In the genomic region with DNA sequence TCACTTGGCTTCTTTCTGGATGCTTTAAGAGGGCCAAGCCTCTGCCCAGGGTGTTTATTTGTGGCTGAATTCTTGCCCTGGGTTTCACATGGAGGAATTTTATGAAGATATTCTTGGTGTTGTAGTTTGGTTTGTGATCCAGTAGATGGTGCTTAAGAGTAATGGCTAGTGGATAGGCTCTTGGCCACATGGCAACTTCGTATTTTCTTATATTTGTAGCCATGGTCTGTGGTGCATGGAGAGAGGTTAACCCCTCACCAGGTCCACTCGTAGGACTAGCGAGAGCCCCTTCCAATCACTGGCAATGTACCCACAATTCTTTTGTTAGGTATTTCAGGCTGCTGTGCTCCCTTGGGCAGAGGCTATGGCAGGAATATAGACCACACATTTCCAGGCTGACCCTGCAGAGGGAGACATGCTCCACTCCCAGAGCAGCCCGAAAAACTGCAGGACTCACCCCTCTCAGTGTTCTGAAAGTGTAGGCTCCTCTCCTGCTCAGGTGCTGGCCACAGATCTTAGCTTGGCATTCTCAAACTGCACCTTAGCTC, we compare ENCODE assay signal across 10 cellular contexts.
A peak's percentile ranks its signal among the peaks of the same experiment; 100 is the strongest.
DNase-seq lines count a peak whose midpoint lies in the region; ATAC-seq and TF ChIP-seq lines count a peak whose summit lies in the region.
"Had no signal": no experiment of that assay in that cellular context is flagged by ENCODE, and none has a peak within 500 bp of the region (broad histone marks: within the 10 kb centered on the region; RNA-seq: fewer than 3 reads in every experiment).

No MANE protein-coding gene starts in this region.

- CTCF ChIA-PET in MCF 10A (lab: Yijun Ruan, JAX), result interaction anchor here (0.5 to 1.7 kb wide), 12 partner anchors 14 to 1286 kb away, joined by 3 to 6 read pairs (median 4); no protein-coding TSS in a partner anchor
- CTCF ChIA-PET in activated CD4-positive, alpha-beta T cell treated with anti-CD3 and anti-CD28 coated beads for 36 hours (lab: Charles Lee), result no interaction called here

- DNase-seq in MCF 10A (ENCODE audit: unreplicated experiment) (peak; percentile 49), breast epithelium (ENCODE audit: low spot score in 2 of 2) (no peak), NCI-H69 (lab: John Stamatoyannopoulos, UW) (peak; percentile 58), fibroblast of gingiva (ENCODE audit: low read depth) (peak; percentile 43), upper lobe of right lung (no peak), NCI-H345 treated with DMSO at 0.1 percent for 48 hours (lab: John Stamatoyannopoulos, UW; ENCODE audit: unreplicated experiment) (no peak)
- DNase-seq in activated CD4-positive, alpha-beta T cell treated with anti-CD3 and anti-CD28 coated beads for 36 hours, result no peak

- BruUV-seq in MCF 10A (replicated peaks; lab: Mats Ljungman, UMichigan), result no TSS peak

- no peak for TF ChIP-seq POLR2A in breast epithelium (IDR thresholded peaks at IDR 0.05)

- H3K4me1 Mint-ChIP-seq in MCF 10A (ENCODE audit: insufficient read depth, unreplicated experiment), result no peaks in the 10 kb centered on the region
- no peaks in the 10 kb centered on the region for H3K4me1 Mint-ChIP-seq in activated CD4-positive, alpha-beta T cell treated with anti-CD3 and anti-CD28 coated beads for 36 hours

- H3K27me3 Mint-ChIP-seq in MCF 10A (ENCODE audit: insufficient read depth, unreplicated experiment), result no peaks in the 10 kb centered on the region
- no peaks in the 10 kb centered on the region for H3K27me3 Mint-ChIP-seq in activated CD4-positive, alpha-beta T cell treated with anti-CD3 and anti-CD28 coated beads for 36 hours

- POLR2A ChIA-PET in MCF 10A (lab: Yijun Ruan, JAX), result interaction anchor here (0.7 to 0.8 kb wide), 3 partner anchors 8 to 1114 kb away, joined by 3 read pairs; no protein-coding TSS in a partner anchor
- POLR2A ChIA-PET in activated CD4-positive, alpha-beta T cell treated with anti-CD3 and anti-CD28 coated beads for 36 hours (lab: Charles Lee), result no interaction called here

- intact Hi-C loops in MCF 10A (cut with micrococcal nuclease), result loop anchor here (1.0 to 5.0 kb wide), 3 partner anchors 228 to 476 kb away; no protein-coding TSS in a partner anchor
- intact Hi-C loops in breast epithelium (cut with DNase I; ENCODE audit: low total_unique reads), result no loop called here
- intact Hi-C loops in upper lobe of right lung (cut with DNase I), result no loop called here
- intact Hi-C loops in activated CD4-positive, alpha-beta T cell treated with anti-CD3 and anti-CD28 coated beads for 36 hours (cut with DNase I, micrococcal nuclease), result loop anchor here in 1 of 2 experiments (10.0 kb wide), 1 partner anchor 1116 kb away; no protein-coding TSS in a partner anchor

- H3K27me3 ChIP-seq in breast epithelium, result no peaks in the 10 kb centered on the region
- H3K27me3 ChIP-seq in upper lobe of right lung, result no peaks in the 10 kb centered on the region

- H3K36me3 ChIP-seq in breast epithelium, result no peaks in the 10 kb centered on the region
- no peaks in the 10 kb centered on the region for H3K36me3 ChIP-seq in upper lobe of right lung

- no peak overlapping the region for H3K27ac Mint-ChIP-seq in MCF 10A (ENCODE audit: low read depth, unreplicated experiment)
- H3K27ac Mint-ChIP-seq in activated CD4-positive, alpha-beta T cell treated with anti-CD3 and anti-CD28 coated beads for 36 hours, result no peak overlapping the region
- H3K27ac Mint-ChIP-seq: activated naive CD8-positive, alpha-beta T cell had no signal

- peak; percentile 25 for ATAC-seq in upper lobe of right lung
- ATAC-seq in activated CD4-positive, alpha-beta T cell treated with anti-CD3 and anti-CD28 coated beads for 36 hours, result no peak
- ATAC-seq in HG02588 (IDR thresholded peaks at IDR 0.05; ENCODE audit: unreplicated experiment), result no peak

- H3K4me3 Mint-ChIP-seq in MCF 10A (ENCODE audit: unreplicated experiment), result no peak overlapping the region
- no peak overlapping the region for H3K4me3 Mint-ChIP-seq in activated CD4-positive, alpha-beta T cell treated with anti-CD3 and anti-CD28 coated beads for 36 hours
- H3K4me3 Mint-ChIP-seq: activated naive CD8-positive, alpha-beta T cell had no signal

- H3K27ac ChIP-seq in breast epithelium (no peak overlapping the region), upper lobe of right lung (no peak overlapping the region)

- H3K36me3 Mint-ChIP-seq in MCF 10A (ENCODE audit: insufficient read depth, unreplicated experiment), result no peaks in the 10 kb centered on the region
- no peaks in the 10 kb centered on the region for H3K36me3 Mint-ChIP-seq in activated CD4-positive, alpha-beta T cell treated with anti-CD3 and anti-CD28 coated beads for 36 hours (ENCODE audit: low read depth)
- H3K36me3 Mint-ChIP-seq: activated naive CD8-positive, alpha-beta T cell had no signal

- H3K4me1 ChIP-seq in breast epithelium (no peaks in the 10 kb centered on the region), upper lobe of right lung (no peaks in the 10 kb centered on the region)
- H3K4me1 ChIP-seq: Caco-2 had no signal

- peaks cover 0 to 3% of the 10 kb centered on the region in 2 donors for H3K9me3 ChIP-seq in breast epithelium
- H3K9me3 ChIP-seq in upper lobe of right lung, result no peaks in the 10 kb centered on the region
- H3K9me3 ChIP-seq: Caco-2 had no signal

- peak; percentile 41 for TF ChIP-seq CTCF in MCF 10A (IDR thresholded peaks at IDR 0.05; ENCODE audit: unreplicated experiment)
- no peak for TF ChIP-seq CTCF in breast epithelium (IDR thresholded peaks at IDR 0.05)
- TF ChIP-seq CTCF in upper lobe of right lung (IDR thresholded peaks at IDR 0.05), result peak; percentile 24

- no peaks in the 10 kb centered on the region for H3K9me3 Mint-ChIP-seq in MCF 10A (ENCODE audit: unreplicated experiment)
- H3K9me3 Mint-ChIP-seq in activated CD4-positive, alpha-beta T cell treated with anti-CD3 and anti-CD28 coated beads for 36 hours (ENCODE audit: low read depth), result peaks cover 2% of the 10 kb centered on the region

- no peak overlapping the region for H3K4me3 ChIP-seq in breast epithelium
- H3K4me3 ChIP-seq in upper lobe of right lung, result no peak overlapping the region

Comparison
In these comparisons a context has a peak if more than half of its experiments do, and no peak if none do; other contexts are left out.
1. DNase-seq: peak in MCF 10A (single experiment), NCI-H69 (single experiment) and fibroblast of gingiva (single experiment); none in breast epithelium (0 of 2), upper lobe of right lung (single experiment), activated CD4-positive, alpha-beta T cell treated with anti-CD3 and anti-CD28 coated beads for 36 hours (single experiment) and NCI-H345 treated with DMSO at 0.1 percent for 48 hours (single experiment).
2. CTCF ChIP-seq: peak in MCF 10A (single experiment) and upper lobe of right lung (single experiment); none in breast epithelium (0 of 3).